Comparison of ENCODE assay signal across 8 cellular contexts in the genomic region with DNA sequence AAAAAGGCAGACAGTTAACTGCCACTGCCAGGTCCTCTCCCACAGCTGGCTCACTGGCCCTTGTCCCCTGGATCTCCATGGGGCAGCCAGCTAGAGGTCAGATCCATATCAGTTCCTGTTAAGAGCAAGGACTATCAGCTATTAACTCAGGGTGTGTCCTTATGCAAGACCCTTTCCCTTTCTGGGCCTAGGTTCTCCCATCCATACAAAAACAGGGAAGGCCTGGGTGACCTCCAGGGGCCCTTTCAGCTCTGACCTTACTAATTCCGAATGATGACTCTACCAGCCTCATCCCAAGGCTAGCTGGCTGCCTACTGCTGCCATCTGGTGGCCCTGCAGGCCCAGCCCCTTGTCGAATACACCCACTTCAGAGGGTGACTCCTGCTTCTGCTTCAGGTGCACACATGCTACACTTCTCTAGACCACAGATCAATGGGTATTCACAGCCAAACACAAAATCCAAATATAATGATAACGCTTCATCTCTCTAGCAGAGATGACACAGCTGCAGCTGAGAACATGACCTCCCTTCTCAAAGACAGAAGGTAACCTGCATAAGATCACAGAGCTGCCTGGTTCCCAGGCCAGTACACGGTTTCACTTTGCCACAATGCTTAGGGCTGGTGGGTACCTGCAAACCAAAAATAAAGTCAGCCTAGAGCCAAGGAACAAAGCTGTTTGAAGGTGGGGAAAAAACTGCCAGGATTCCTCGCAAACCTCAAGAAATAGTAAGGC. TPM values are rescaled to one million over a fixed set of nuclear protein-coding genes. Genes with fewer than 3 reads are reported as not detected.
A peak's percentile ranks its signal among the peaks of the same experiment; 100 is the strongest.
DNase-seq lines count a peak whose midpoint lies in the region; ATAC-seq and TF ChIP-seq lines count a peak whose summit lies in the region.

No MANE protein-coding gene starts in this region.

- H3K9me3 Mint-ChIP-seq in WTC11 = no peaks in the 10 kb centered on the region

- TF ChIP-seq CTCF in AG09309 (IDR thresholded peaks at IDR 0.05; ENCODE audit: control insufficient read depth, insufficient read depth, low read depth, low read length, missing control alignments) (peak; percentile 93), GM12864 (IDR thresholded peaks at IDR 0.05; ENCODE audit: low read depth, low read length, missing control alignments) (peak; percentile 77), WTC11 (IDR thresholded peaks at IDR 0.05) (no peak; the same call in 1 of the 2 replicates), psoas muscle (IDR thresholded peaks at IDR 0.05) (peak; percentile 79)

- no peaks in the 10 kb centered on the region for H3K4me1 Mint-ChIP-seq in WTC11

- intact Hi-C loops in psoas muscle (cut with DNase I) = loop anchor here (1.0 to 5.0 kb wide), 6 partner anchors 131 to 379 kb away; no protein-coding TSS in a partner anchor

- DNase-seq in AG09309 (ENCODE audit: low read depth) (no peak), GM12864 (ENCODE audit: low read depth) (no peak), NCI-H1092 treated with DMSO at 0.1 percent for 48 hours (lab: John Stamatoyannopoulos, UW) (peak; percentile 28), WTC11 (ENCODE audit: low spot score) (peak; percentile 73), germinal center (ENCODE audit: low spot score) (peak; percentile 63), psoas muscle (peak; percentile 54 to 78), OCI-M2 (lab: John Stamatoyannopoulos, UW; ENCODE audit: unreplicated experiment) (no peak)

- H3K27ac Mint-ChIP-seq in WTC11 = 0 out of 2 replicates have a peak overlapping the region, but pooled peaks have one; percentile 86

- POLR2A ChIA-PET in WTC11 (lab: Charles Lee) = no interaction called here

- H3K27ac ChIP-seq in psoas muscle = no peak overlapping the region

- H3K27me3 Mint-ChIP-seq in WTC11 (ENCODE audit: low read depth) = no peaks in the 10 kb centered on the region

- H3K9me3 ChIP-seq in psoas muscle = no peaks in the 10 kb centered on the region

- H3K36me3 Mint-ChIP-seq in WTC11 = peaks cover 5% of the 10 kb centered on the region

- CTCF ChIA-PET in WTC11 (lab: Charles Lee) = interaction anchor here (0.6 to 5.2 kb wide), 52 partner anchors 8 to 380 kb away, joined by 3 to 99 read pairs (median 4); partner anchors contain the start of genes KCNC1 and MYOD1

- H3K4me3 ChIP-seq in AG09309 (ENCODE audit: control insufficient read depth, low read depth, low read length) (no peak overlapping the region), GM12864 (ENCODE audit: low read depth, low read length) (no peak overlapping the region), psoas muscle (no peak overlapping the region)

- H3K4me3 Mint-ChIP-seq in WTC11 = no peak overlapping the region

- H3K36me3 ChIP-seq in psoas muscle (ENCODE audit: insufficient read depth in 1 of 2, low read depth in 1 of 2) = peaks cover 0 to 12% of the 10 kb centered on the region in 2 donors

- no peaks in the 10 kb centered on the region for H3K27me3 ChIP-seq in psoas muscle (ENCODE audit: insufficient read depth in 3 of 3, low read length in 2 of 3)

- ATAC-seq in WTC11 (peak; percentile 97), psoas muscle (peak; percentile 92 to 97 (median 94)), HG03571 (IDR thresholded peaks at IDR 0.05; ENCODE audit: unreplicated experiment) (no peak)

- H3K4me1 ChIP-seq in psoas muscle = peaks cover 5% of the 10 kb centered on the region

- 52 to 58% (median 55%) methylated on average over 5 of the region's 5 CpGs for WGBS in psoas muscle, 3 donors

TF ChIP-seq in WTC11, 78 proteins besides CTCF, POLR2A, EP300 and RAD21 (continues in another document):
- TF ChIP-seq, protein P1, sequence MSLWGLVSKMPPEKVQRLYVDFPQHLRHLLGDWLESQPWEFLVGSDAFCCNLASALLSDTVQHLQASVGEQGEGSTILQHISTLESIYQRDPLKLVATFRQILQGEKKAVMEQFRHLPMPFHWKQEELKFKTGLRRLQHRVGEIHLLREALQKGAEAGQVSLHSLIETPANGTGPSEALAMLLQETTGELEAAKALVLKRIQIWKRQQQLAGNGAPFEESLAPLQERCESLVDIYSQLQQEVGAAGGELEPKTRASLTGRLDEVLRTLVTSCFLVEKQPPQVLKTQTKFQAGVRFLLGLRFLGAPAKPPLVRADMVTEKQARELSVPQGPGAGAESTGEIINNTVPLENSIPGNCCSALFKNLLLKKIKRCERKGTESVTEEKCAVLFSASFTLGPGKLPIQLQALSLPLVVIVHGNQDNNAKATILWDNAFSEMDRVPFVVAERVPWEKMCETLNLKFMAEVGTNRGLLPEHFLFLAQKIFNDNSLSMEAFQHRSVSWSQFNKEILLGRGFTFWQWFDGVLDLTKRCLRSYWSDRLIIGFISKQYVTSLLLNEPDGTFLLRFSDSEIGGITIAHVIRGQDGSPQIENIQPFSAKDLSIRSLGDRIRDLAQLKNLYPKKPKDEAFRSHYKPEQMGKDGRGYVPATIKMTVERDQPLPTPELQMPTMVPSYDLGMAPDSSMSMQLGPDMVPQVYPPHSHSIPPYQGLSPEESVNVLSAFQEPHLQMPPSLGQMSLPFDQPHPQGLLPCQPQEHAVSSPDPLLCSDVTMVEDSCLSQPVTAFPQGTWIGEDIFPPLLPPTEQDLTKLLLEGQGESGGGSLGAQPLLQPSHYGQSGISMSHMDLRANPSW (CRISPR knock-in tag; conservative IDR thresholded peaks at IDR 0.05; ENCODE audit: low read depth) = no peak
- TF ChIP-seq, protein P2, sequence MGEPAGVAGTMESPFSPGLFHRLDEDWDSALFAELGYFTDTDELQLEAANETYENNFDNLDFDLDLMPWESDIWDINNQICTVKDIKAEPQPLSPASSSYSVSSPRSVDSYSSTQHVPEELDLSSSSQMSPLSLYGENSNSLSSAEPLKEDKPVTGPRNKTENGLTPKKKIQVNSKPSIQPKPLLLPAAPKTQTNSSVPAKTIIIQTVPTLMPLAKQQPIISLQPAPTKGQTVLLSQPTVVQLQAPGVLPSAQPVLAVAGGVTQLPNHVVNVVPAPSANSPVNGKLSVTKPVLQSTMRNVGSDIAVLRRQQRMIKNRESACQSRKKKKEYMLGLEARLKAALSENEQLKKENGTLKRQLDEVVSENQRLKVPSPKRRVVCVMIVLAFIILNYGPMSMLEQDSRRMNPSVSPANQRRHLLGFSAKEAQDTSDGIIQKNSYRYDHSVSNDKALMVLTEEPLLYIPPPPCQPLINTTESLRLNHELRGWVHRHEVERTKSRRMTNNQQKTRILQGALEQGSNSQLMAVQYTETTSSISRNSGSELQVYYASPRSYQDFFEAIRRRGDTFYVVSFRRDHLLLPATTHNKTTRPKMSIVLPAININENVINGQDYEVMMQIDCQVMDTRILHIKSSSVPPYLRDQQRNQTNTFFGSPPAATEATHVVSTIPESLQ (CRISPR knock-in tag; IDR thresholded peaks at IDR 0.05) = no peak
- no peak for TF ChIP-seq GTF2I (CRISPR knock-in tag; conservative IDR thresholded peaks at IDR 0.05)
- TF ChIP-seq ZMAT4 (CRISPR knock-in tag; IDR thresholded peaks at IDR 0.05) = no peak
- TF ChIP-seq, protein P3, sequence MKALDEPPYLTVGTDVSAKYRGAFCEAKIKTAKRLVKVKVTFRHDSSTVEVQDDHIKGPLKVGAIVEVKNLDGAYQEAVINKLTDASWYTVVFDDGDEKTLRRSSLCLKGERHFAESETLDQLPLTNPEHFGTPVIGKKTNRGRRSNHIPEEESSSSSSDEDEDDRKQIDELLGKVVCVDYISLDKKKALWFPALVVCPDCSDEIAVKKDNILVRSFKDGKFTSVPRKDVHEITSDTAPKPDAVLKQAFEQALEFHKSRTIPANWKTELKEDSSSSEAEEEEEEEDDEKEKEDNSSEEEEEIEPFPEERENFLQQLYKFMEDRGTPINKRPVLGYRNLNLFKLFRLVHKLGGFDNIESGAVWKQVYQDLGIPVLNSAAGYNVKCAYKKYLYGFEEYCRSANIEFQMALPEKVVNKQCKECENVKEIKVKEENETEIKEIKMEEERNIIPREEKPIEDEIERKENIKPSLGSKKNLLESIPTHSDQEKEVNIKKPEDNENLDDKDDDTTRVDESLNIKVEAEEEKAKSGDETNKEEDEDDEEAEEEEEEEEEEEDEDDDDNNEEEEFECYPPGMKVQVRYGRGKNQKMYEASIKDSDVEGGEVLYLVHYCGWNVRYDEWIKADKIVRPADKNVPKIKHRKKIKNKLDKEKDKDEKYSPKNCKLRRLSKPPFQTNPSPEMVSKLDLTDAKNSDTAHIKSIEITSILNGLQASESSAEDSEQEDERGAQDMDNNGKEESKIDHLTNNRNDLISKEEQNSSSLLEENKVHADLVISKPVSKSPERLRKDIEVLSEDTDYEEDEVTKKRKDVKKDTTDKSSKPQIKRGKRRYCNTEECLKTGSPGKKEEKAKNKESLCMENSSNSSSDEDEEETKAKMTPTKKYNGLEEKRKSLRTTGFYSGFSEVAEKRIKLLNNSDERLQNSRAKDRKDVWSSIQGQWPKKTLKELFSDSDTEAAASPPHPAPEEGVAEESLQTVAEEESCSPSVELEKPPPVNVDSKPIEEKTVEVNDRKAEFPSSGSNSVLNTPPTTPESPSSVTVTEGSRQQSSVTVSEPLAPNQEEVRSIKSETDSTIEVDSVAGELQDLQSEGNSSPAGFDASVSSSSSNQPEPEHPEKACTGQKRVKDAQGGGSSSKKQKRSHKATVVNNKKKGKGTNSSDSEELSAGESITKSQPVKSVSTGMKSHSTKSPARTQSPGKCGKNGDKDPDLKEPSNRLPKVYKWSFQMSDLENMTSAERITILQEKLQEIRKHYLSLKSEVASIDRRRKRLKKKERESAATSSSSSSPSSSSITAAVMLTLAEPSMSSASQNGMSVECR (CRISPR knock-in tag; IDR thresholded peaks at IDR 0.05; ENCODE audit: borderline replicate concordance) = no peak
- TF ChIP-seq, protein P4, sequence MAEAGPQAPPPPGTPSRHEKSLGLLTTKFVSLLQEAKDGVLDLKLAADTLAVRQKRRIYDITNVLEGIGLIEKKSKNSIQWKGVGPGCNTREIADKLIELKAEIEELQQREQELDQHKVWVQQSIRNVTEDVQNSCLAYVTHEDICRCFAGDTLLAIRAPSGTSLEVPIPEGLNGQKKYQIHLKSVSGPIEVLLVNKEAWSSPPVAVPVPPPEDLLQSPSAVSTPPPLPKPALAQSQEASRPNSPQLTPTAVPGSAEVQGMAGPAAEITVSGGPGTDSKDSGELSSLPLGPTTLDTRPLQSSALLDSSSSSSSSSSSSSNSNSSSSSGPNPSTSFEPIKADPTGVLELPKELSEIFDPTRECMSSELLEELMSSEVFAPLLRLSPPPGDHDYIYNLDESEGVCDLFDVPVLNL (CRISPR knock-in tag; IDR thresholded peaks at IDR 0.05; ENCODE audit: borderline replicate concordance, low read depth) = no peak
- no peak for TF ChIP-seq NR2C2 (CRISPR knock-in tag; IDR thresholded peaks at IDR 0.05)

RNA-seq across cellular contexts. Expression of gene SERGEF, which starts 34.1 kb away (rescaled TPM):
- total RNA-seq in WTC11 (2021) = 35.5 to 45.2 TPM (median 45.1 TPM) in 3 replicates
- 10 to 100 TPM; 17.9 to 28.3 (median 25.1) TPM for total RNA-seq in psoas muscle
- polyA plus RNA-seq in psoas muscle = 10 to 100 TPM; 11.1 to 33.1 (median 29.5) TPM

Comparison
In these comparisons a context has a peak if more than half of its experiments do, and no peak if none do; other contexts are left out.
1. DNase-seq: peak in NCI-H1092 treated with DMSO at 0.1 percent for 48 hours (single experiment), WTC11 (single experiment), germinal center (single experiment) and psoas muscle (2 of 2); none in AG09309 (single experiment), GM12864 (single experiment) and OCI-M2 (single experiment).